In genomic region chr11:9757809-9758675, GRCh38 we compare ENCODE assay signal across 8 cellular contexts.
A peak's percentile ranks its signal among the peaks of the same experiment; 100 is the strongest.
DNase-seq lines count a peak whose midpoint lies in the region; ATAC-seq and TF ChIP-seq lines count a peak whose summit lies in the region.

No MANE protein-coding gene starts in this region.

- H3K79me2 ChIP-seq in GM23338 (replicated peaks; ENCODE audit: insufficient read depth) (no peaks in the 10 kb centered on the region), Loucy (ENCODE audit: insufficient read depth, low read length) (no peaks in the 10 kb centered on the region), osteoblast (ENCODE audit: insufficient read depth, low read length) (peaks cover 5% of the 10 kb centered on the region)

- H3K4me3 ChIP-seq in GM23338 = peak overlapping the region; percentile 65
- H3K4me3 ChIP-seq in Loucy (ENCODE audit: low read length, poor library complexity, severe bottlenecking) = peak overlapping the region; percentile 74
- H3K4me3 ChIP-seq in osteoblast (ENCODE audit: insufficient read depth, low read length) = peak overlapping the region; percentile 69
- peak overlapping the region; percentile 83 for H3K4me3 ChIP-seq in thymus (ENCODE audit: low read length)

- CTCF ChIA-PET in activated naive CD4-positive, alpha-beta T cell treated with anti-CD3 and anti-CD28 coated beads, Interleukin-2, amount 10 ng/mL, durations not matched to agents 7 days and 5 days (lab: Charles Lee) = interaction anchor here (0.5 to 3.7 kb wide), 12 partner anchors 10 to 567 kb away, joined by 3 to 37 read pairs (median 4); partner anchors contain the start of gene ADM

- H3K27me3 ChIP-seq in GM23338 (ENCODE audit: insufficient read depth) = no peaks in the 10 kb centered on the region
- no peaks in the 10 kb centered on the region for H3K27me3 ChIP-seq in Loucy (ENCODE audit: insufficient read depth, low read length, poor library complexity, severe bottlenecking)
- H3K27me3 ChIP-seq in osteoblast (ENCODE audit: insufficient read depth, low read length) = no peaks in the 10 kb centered on the region
- no peaks in the 10 kb centered on the region for H3K27me3 ChIP-seq in thymus (ENCODE audit: control insufficient read depth, insufficient read depth)

- no peaks in the 10 kb centered on the region for H3K9me3 Mint-ChIP-seq in GM23338
- no peaks in the 10 kb centered on the region for H3K9me3 Mint-ChIP-seq in activated naive CD4-positive, alpha-beta T cell treated with anti-CD3 and anti-CD28 coated beads, Interleukin-2, amount 10 ng/mL, durations not matched to agents 7 days and 5 days

- peak overlapping the region; percentile 99 for H2AFZ ChIP-seq in GM23338
- H2AFZ ChIP-seq in Loucy (ENCODE audit: low read length) = peak overlapping the region; percentile 80
- H2AFZ ChIP-seq in osteoblast (ENCODE audit: low read length) = peak overlapping the region; percentile 67

- peaks cover 23% of the 10 kb centered on the region; the same call in 1 of the 2 replicates for H3K4me1 ChIP-seq in ES-I3 (ENCODE audit: insufficient read depth, low read length)
- H3K4me1 ChIP-seq in GM23338 (ENCODE audit: insufficient read depth) = peaks cover 35% of the 10 kb centered on the region
- peaks cover 41% of the 10 kb centered on the region for H3K4me1 ChIP-seq in Loucy (ENCODE audit: insufficient read depth, low read length, poor library complexity, severe bottlenecking)
- H3K4me1 ChIP-seq in osteoblast (ENCODE audit: insufficient read depth, low read length) = peaks cover 64% of the 10 kb centered on the region
- peaks cover 12% of the 10 kb centered on the region for H3K4me1 ChIP-seq in thymus (ENCODE audit: control insufficient read depth, insufficient read depth, low read length)

- no peak overlapping the region for H3K27ac ChIP-seq in GM23338 (ENCODE audit: low read depth)
- peak overlapping the region; percentile 95 for H3K27ac ChIP-seq in osteoblast (ENCODE audit: low read depth, low read length)
- H3K27ac ChIP-seq in thymus (ENCODE audit: low read depth) = peak overlapping the region; percentile 57

- 0 out of 2 replicates have a peak, but pooled peaks cover 12% of the 10 kb centered on the region for H3F3A ChIP-seq in GM23338 (replicated peaks; ENCODE audit: low read depth)
- H3F3A ChIP-seq in Loucy (ENCODE audit: low read depth) = 0 out of 2 replicates have a peak, but pooled peaks cover 6% of the 10 kb centered on the region

- H3K4me2 ChIP-seq in GM23338 (peak overlapping the region; percentile 71), Loucy (ENCODE audit: low read depth, low read length, poor library complexity, severe bottlenecking) (peak overlapping the region; percentile 91), osteoblast (ENCODE audit: insufficient read depth, low read length) (peak overlapping the region; percentile 91)

- DNase-seq in GM23338 (ENCODE audit: low spot score) (peak; percentile 80), SK-N-DZ (ENCODE audit: low spot score) (peak; percentile 77), globus pallidus (ENCODE audit: low spot score) (peak; percentile 76), osteoblast (ENCODE audit: insufficient read length, low spot score, missing footprints) (peak; percentile 97)
- DNase-seq in activated naive CD4-positive, alpha-beta T cell treated with anti-CD3 and anti-CD28 coated beads, Interleukin-2, amount 10 ng/mL, durations not matched to agents 7 days and 5 days = peak; percentile 94

- peak overlapping the region; percentile 65 for H3K9ac ChIP-seq in ES-I3 (ENCODE audit: low read depth, low read length)
- H3K9ac ChIP-seq in Loucy (ENCODE audit: low read depth, low read length, poor library complexity, severe bottlenecking) = peak overlapping the region; percentile 75

- peak; percentile 84 for ATAC-seq in GM23338

- TF ChIP-seq CTCF in GM23338 (conservative IDR thresholded peaks at IDR 0.05; ENCODE audit: low read depth in 2 of 2) (peak; percentile 51 to 82), Loucy (conservative IDR thresholded peaks at IDR 0.05; ENCODE audit: low read length) (peak; percentile 67), osteoblast (IDR thresholded peaks at IDR 0.05; ENCODE audit: extremely low read depth, low read depth, low read length) (peak; percentile 52)

- H3K4me1 Mint-ChIP-seq in GM23338 = peaks cover 36% of the 10 kb centered on the region
- peaks cover 38% of the 10 kb centered on the region for H3K4me1 Mint-ChIP-seq in activated naive CD4-positive, alpha-beta T cell treated with anti-CD3 and anti-CD28 coated beads, Interleukin-2, amount 10 ng/mL, durations not matched to agents 7 days and 5 days

- H3K27me3 Mint-ChIP-seq in GM23338 (ENCODE audit: insufficient read depth, low read depth, poor library complexity) = peaks cover 6% of the 10 kb centered on the region
- no peaks in the 10 kb centered on the region for H3K27me3 Mint-ChIP-seq in activated naive CD4-positive, alpha-beta T cell treated with anti-CD3 and anti-CD28 coated beads, Interleukin-2, amount 10 ng/mL, durations not matched to agents 7 days and 5 days

- peak overlapping the region; percentile 64 for H3K4me3 Mint-ChIP-seq in GM23338
- peak overlapping the region; percentile 72 for H3K4me3 Mint-ChIP-seq in activated naive CD4-positive, alpha-beta T cell treated with anti-CD3 and anti-CD28 coated beads, Interleukin-2, amount 10 ng/mL, durations not matched to agents 7 days and 5 days

- no peaks in the 10 kb centered on the region for H3K9me3 ChIP-seq in ES-I3 (ENCODE audit: control insufficient read depth, insufficient read depth, low read length)
- H3K9me3 ChIP-seq in Loucy (ENCODE audit: insufficient read depth, low read depth, low read length) = no peaks in the 10 kb centered on the region
- H3K9me3 ChIP-seq in osteoblast (ENCODE audit: low read depth, low read length) = no peaks in the 10 kb centered on the region
- no peaks in the 10 kb centered on the region for H3K9me3 ChIP-seq in thymus (ENCODE audit: control insufficient read depth)

- no peak overlapping the region for H3K27ac Mint-ChIP-seq in GM23338
- peak overlapping the region; percentile 79 for H3K27ac Mint-ChIP-seq in activated naive CD4-positive, alpha-beta T cell treated with anti-CD3 and anti-CD28 coated beads, Interleukin-2, amount 10 ng/mL, durations not matched to agents 7 days and 5 days

- 3% methylated on average over 73 of the region's 73 CpGs for WGBS in thymus

- H3K36me3 Mint-ChIP-seq in GM23338 (ENCODE audit: low read depth) = no peaks in the 10 kb centered on the region
- no peaks in the 10 kb centered on the region for H3K36me3 Mint-ChIP-seq in activated naive CD4-positive, alpha-beta T cell treated with anti-CD3 and anti-CD28 coated beads, Interleukin-2, amount 10 ng/mL, durations not matched to agents 7 days and 5 days

- H4K20me1 ChIP-seq in GM23338 (replicated peaks; ENCODE audit: insufficient read depth) (no peaks in the 10 kb centered on the region), Loucy (ENCODE audit: insufficient read depth, low read length, poor library complexity, severe bottlenecking) (no peaks in the 10 kb centered on the region), osteoblast (ENCODE audit: insufficient read depth, low read length) (no peaks in the 10 kb centered on the region)

- H3K36me3 ChIP-seq in ES-I3 (ENCODE audit: insufficient read depth, low read length) (no peaks in the 10 kb centered on the region), GM23338 (ENCODE audit: insufficient read depth) (no peaks in the 10 kb centered on the region), Loucy (ENCODE audit: insufficient read depth, low read length) (no peaks in the 10 kb centered on the region), osteoblast (ENCODE audit: insufficient read depth, low read length) (no peaks in the 10 kb centered on the region), thymus (ENCODE audit: control insufficient read depth, insufficient read depth) (no peaks in the 10 kb centered on the region)

- H3K9me2 ChIP-seq in GM23338 (ENCODE audit: insufficient read depth) (peaks cover 5% of the 10 kb centered on the region; the same call in 1 of the 2 replicates), Loucy (replicated peaks; ENCODE audit: low read depth, low read length) (no peaks in the 10 kb centered on the region)
